ENCODE assay signal across 1 cellular context in genomic region chr20:3510110-3510509, GRCh38.
A peak's percentile ranks its signal among the peaks of the same experiment; 100 is the strongest.
TF ChIP-seq lines count a peak whose summit lies in the region.

No MANE protein-coding gene starts in this region.

TF ChIP-seq in HepG2, 621 proteins besides CTCF, POLR2A, EP300 and RAD21 (continued from another document and continues in another):
- TF ChIP-seq MYPOP (CRISPR knock-in tag; IDR thresholded peaks at IDR 0.05) (peak; percentile 21; the same call in 1 of the 2 replicates), ZNF749 (CRISPR knock-in tag; IDR thresholded peaks at IDR 0.05; ENCODE audit: borderline replicate concordance) (no peak), ZNF251 (CRISPR knock-in tag; IDR thresholded peaks at IDR 0.05) (no peak), TRAFD1 (CRISPR knock-in tag; IDR thresholded peaks at IDR 0.05; ENCODE audit: borderline replicate concordance) (no peak), ZNF607 (CRISPR knock-in tag; IDR thresholded peaks at IDR 0.05; ENCODE audit: borderline replicate concordance) (peak; percentile 57; the same call in 1 of the 2 replicates), SNAI1 (CRISPR knock-in tag; IDR thresholded peaks at IDR 0.05; ENCODE audit: borderline replicate concordance) (no peak), SKIL (CRISPR knock-in tag; IDR thresholded peaks at IDR 0.05; ENCODE audit: borderline replicate concordance) (0 out of 2 replicates have a peak, but pooled peaks have one; percentile 24), SALL1 (CRISPR knock-in tag; IDR thresholded peaks at IDR 0.05) (peak; percentile 74; the same call in 1 of the 2 replicates), THAP11 (CRISPR knock-in tag; IDR thresholded peaks at IDR 0.05) (peak; percentile 68), ZNF567 (CRISPR knock-in tag; IDR thresholded peaks at IDR 0.05; ENCODE audit: borderline replicate concordance) (no peak), ASH2L (IDR thresholded peaks at IDR 0.05; ENCODE audit: insufficient read length, low read depth, low read length) (peak; percentile 78), TEAD3 (CRISPR knock-in tag; optimal IDR thresholded peaks at IDR 0.05; ENCODE audit: borderline replicate concordance) (peak; percentile 60), ZZZ3 (CRISPR knock-in tag; IDR thresholded peaks at IDR 0.05; ENCODE audit: borderline replicate concordance) (no peak), KAT8 (CRISPR knock-in tag; IDR thresholded peaks at IDR 0.05) (peak; percentile 24; the same call in 1 of the 2 replicates), ZNF839 (CRISPR knock-in tag; IDR thresholded peaks at IDR 0.05; ENCODE audit: borderline replicate concordance) (no peak), NFKBIZ (CRISPR knock-in tag; IDR thresholded peaks at IDR 0.05) (no peak), HDAC1 (CRISPR knock-in tag; IDR thresholded peaks at IDR 0.05) (peak; percentile 76; the same call in 1 of the 2 replicates), FOXA3 (CRISPR knock-in tag; IDR thresholded peaks at IDR 0.05) (peak; percentile 93), SMAD3 (CRISPR knock-in tag; IDR thresholded peaks at IDR 0.05) (peak; percentile 71; the same call in 1 of the 2 replicates), ZNF318 (CRISPR knock-in tag; IDR thresholded peaks at IDR 0.05) (no peak), ZNF281 (CRISPR knock-in tag; IDR thresholded peaks at IDR 0.05; ENCODE audit: borderline replicate concordance) (peak; percentile 10; the same call in 1 of the 2 replicates), POLR2G (IDR thresholded peaks at IDR 0.05; ENCODE audit: low read depth, low read length) (no peak), NFYB (CRISPR knock-in tag; IDR thresholded peaks at IDR 0.05) (no peak), ELF4 (CRISPR knock-in tag; IDR thresholded peaks at IDR 0.05; ENCODE audit: borderline replicate concordance) (no peak), ZFP36L2 (CRISPR knock-in tag; IDR thresholded peaks at IDR 0.05) (no peak), ZBTB1 (CRISPR knock-in tag; IDR thresholded peaks at IDR 0.05; ENCODE audit: borderline replicate concordance) (no peak), PPARG (CRISPR knock-in tag; conservative IDR thresholded peaks at IDR 0.05) (peak; percentile 99), ZFP1 (CRISPR knock-in tag; IDR thresholded peaks at IDR 0.05) (0 out of 2 replicates have a peak, but pooled peaks have one; percentile 44), KAT7 (CRISPR knock-in tag; IDR thresholded peaks at IDR 0.05; ENCODE audit: borderline replicate concordance) (peak; percentile 66; the same call in 1 of the 2 replicates), ZNF546 (CRISPR knock-in tag; conservative IDR thresholded peaks at IDR 0.05) (no peak; the same call in 1 of the 2 replicates), ZMYM3 (CRISPR knock-in tag; IDR thresholded peaks at IDR 0.05) (no peak), ZNF790 (CRISPR knock-in tag; IDR thresholded peaks at IDR 0.05; ENCODE audit: borderline replicate concordance) (no peak), RBM22 (optimal IDR thresholded peaks at IDR 0.05; ENCODE audit: low read length) (no peak), FOXP1 (IDR thresholded peaks at IDR 0.05) (peak; percentile 87), FOXP1 (CRISPR knock-in tag; IDR thresholded peaks at IDR 0.05) (peak; percentile 97), ZFP36L1 (CRISPR knock-in tag; IDR thresholded peaks at IDR 0.05) (no peak), FOSL2 (CRISPR knock-in tag; IDR thresholded peaks at IDR 0.05) (peak; percentile 59), HCFC1 (IDR thresholded peaks at IDR 0.05; ENCODE audit: low read depth, low read length) (no peak), ZNF687 (CRISPR knock-in tag; IDR thresholded peaks at IDR 0.05) (no peak), E2F1 (CRISPR knock-in tag; IDR thresholded peaks at IDR 0.05) (no peak), ZNF33A (CRISPR knock-in tag; IDR thresholded peaks at IDR 0.05; ENCODE audit: borderline replicate concordance) (0 out of 2 replicates have a peak, but pooled peaks have one; percentile 78), MEIS1 (CRISPR knock-in tag; IDR thresholded peaks at IDR 0.05; ENCODE audit: borderline replicate concordance) (no peak)
